In genomic region chr2:20453087-20453486, GRCh38 we compare ENCODE assay signal across 3 cellular contexts.
TF ChIP-seq lines count a peak whose summit lies in the region.

No MANE protein-coding gene starts in this region.

TF ChIP-seq in SK-N-SH treated with all-trans-retinoic acid at 6 μM for 48 hours, 23 proteins besides CTCF, POLR2A, EP300 and RAD21:
- TF ChIP-seq PATZ1 (CRISPR knock-in tag; IDR thresholded peaks at IDR 0.05; ENCODE audit: borderline replicate concordance) = no peak
- TF ChIP-seq CREB5 (CRISPR knock-in tag; IDR thresholded peaks at IDR 0.05; ENCODE audit: low read depth) = 0 out of 2 replicates have a peak, but pooled peaks have one; percentile 9

TF ChIP-seq in SK-N-SH, 30 proteins besides CTCF, POLR2A, EP300 and RAD21 (continued from another document):
- TF ChIP-seq IRF3 (IDR thresholded peaks at IDR 0.05; ENCODE audit: low read depth, low read length) = no peak
- TF ChIP-seq GATA2 (CRISPR knock-in tag; IDR thresholded peaks at IDR 0.05) = no peak
- no peak for TF ChIP-seq RCOR1 (IDR thresholded peaks at IDR 0.05; ENCODE audit: low read length)
- TF ChIP-seq TCF12 (IDR thresholded peaks at IDR 0.05) = no peak
- no peak for TF ChIP-seq YY1 (IDR thresholded peaks at IDR 0.05; ENCODE audit: low read depth)
- TF ChIP-seq FOXM1 (IDR thresholded peaks at IDR 0.05; ENCODE audit: low read depth) = no peak
- no peak for TF ChIP-seq NRF1 (IDR thresholded peaks at IDR 0.05; ENCODE audit: low read depth, low read length)
- no peak for TF ChIP-seq USF1 (IDR thresholded peaks at IDR 0.05; ENCODE audit: borderline replicate concordance, low read depth)
- no peak for TF ChIP-seq FOSL2 (IDR thresholded peaks at IDR 0.05; ENCODE audit: borderline replicate concordance, low read depth)
- TF ChIP-seq SIN3A (IDR thresholded peaks at IDR 0.05; ENCODE audit: borderline replicate concordance, low read depth, low read length) = no peak
- TF ChIP-seq ELF1 (IDR thresholded peaks at IDR 0.05) = no peak
- TF ChIP-seq POLR2AphosphoS5 (IDR thresholded peaks at IDR 0.05; ENCODE audit: low read depth, low read length) = no peak
- TF ChIP-seq EZH2phosphoT487 (IDR thresholded peaks at IDR 0.05; ENCODE audit: borderline replicate concordance, low read depth) = no peak

TF ChIP-seq in endothelial cell of umbilical vein, 7 proteins besides CTCF, POLR2A, EP300 and RAD21 (continued from another document):
- no peak for TF ChIP-seq MAX (IDR thresholded peaks at IDR 0.05; ENCODE audit: insufficient read depth, insufficient read length)
